11 cellular contexts compared by ENCODE assay signal in the genomic region with DNA sequence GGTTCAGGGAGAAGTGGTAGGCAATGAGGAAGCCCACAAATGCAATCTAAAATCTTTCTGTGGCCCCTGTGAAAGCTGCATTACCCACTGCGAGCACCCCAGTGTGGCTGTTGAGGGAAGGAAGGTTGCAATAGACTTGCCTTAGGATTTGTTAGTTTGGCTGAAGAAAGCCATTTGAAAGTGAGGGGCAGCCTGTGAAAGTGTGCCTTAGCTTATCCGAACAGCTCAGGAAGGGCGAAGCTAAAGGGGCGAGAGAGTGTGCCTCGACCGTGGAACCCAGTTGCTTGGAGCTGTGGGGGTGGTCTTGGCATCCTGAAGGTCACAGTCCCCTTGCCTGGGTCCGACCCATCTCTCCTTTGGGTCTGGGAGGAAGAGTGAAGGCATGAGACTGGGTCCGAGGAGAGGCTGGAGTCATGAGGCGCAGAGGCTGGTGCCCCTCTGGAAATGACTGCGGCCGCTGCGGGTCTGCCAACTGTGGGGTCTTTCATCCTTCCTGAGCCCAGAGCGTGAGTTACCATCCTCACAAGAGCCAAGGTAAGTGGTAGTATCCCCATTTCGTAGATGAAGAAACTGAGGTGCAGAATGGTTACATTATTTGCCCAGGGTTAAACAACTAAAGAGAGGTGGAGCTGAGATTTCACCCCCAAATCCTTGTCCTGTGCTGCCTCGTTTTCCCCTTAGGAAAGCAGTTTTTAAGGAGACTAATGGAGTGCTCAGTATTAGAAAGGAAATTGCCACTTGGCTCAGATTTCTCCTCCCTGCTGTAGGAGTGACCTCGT. TPM values are rescaled to one million over a fixed set of nuclear protein-coding genes. Genes with fewer than 3 reads are reported as not detected.
DNase-seq lines count a peak whose midpoint lies in the region; ATAC-seq, FAIRE-seq and TF ChIP-seq lines count a peak whose summit lies in the region.
"Had no signal": no experiment of that assay in that cellular context is flagged by ENCODE, and none has a peak within 500 bp of the region (broad histone marks: within the 10 kb centered on the region; RNA-seq: fewer than 3 reads in every experiment).

No MANE protein-coding gene starts in this region.

- no peak overlapping the region for H4K5ac ChIP-seq in H9 (ENCODE audit: insufficient read length, low read depth, low read length)

- H3K23me2 ChIP-seq in H9 (ENCODE audit: insufficient read length, low read depth, low read length, poor library complexity, severe bottlenecking) = no peaks in the 10 kb centered on the region

- no peak overlapping the region for H2AFZ ChIP-seq in H9 (ENCODE audit: low read length)
- H2AFZ ChIP-seq in neuronal stem cell (ENCODE audit: low read length) = no peak overlapping the region

- no peak overlapping the region for H3T11ph ChIP-seq in H9 (ENCODE audit: low read length)

- H2AK5ac ChIP-seq in H9 (ENCODE audit: insufficient read length, low read length) = no peak overlapping the region
- H2AK5ac ChIP-seq in neuronal stem cell (ENCODE audit: low read depth, low read length) = no peak overlapping the region

- H3K14ac ChIP-seq in H9 (ENCODE audit: insufficient read depth, low read length) (peak overlapping the region; percentile 61; the same call in 1 of the 2 replicates), neuronal stem cell (ENCODE audit: low read length) (no peak overlapping the region)

- H4K91ac ChIP-seq in H9 (ENCODE audit: insufficient read length, low read depth, low read length) (peak overlapping the region; percentile 44), neuronal stem cell (ENCODE audit: low read depth, low read length, poor library complexity) (no peak overlapping the region)

- H3K4ac ChIP-seq in H9 (ENCODE audit: low read depth, low read length) = no peak overlapping the region; the same call in 1 of the 2 replicates
- no peak overlapping the region for H3K4ac ChIP-seq in neuronal stem cell (ENCODE audit: low read length)

- H3K4me1 ChIP-seq in H9 (ENCODE audit: insufficient read depth, low read length) = no peaks in the 10 kb centered on the region
- peaks cover 17 to 36% of the 10 kb centered on the region in 2 donors for H3K4me1 ChIP-seq in neuronal stem cell (ENCODE audit: control insufficient read depth in 2 of 2, insufficient read depth in 1 of 2, low read depth in 1 of 2, low read length in 2 of 2)

- H2BK15ac ChIP-seq in H9 (ENCODE audit: low read depth, low read length) (no peak overlapping the region), neuronal stem cell (ENCODE audit: low read length) (no peak overlapping the region)

- no CpG with 5 or more reads among the region's 16 CpGs for WGBS in H9 (ENCODE audit: extremely low coverage, insufficient read length, low lambda C conversion rate)
- no CpG with 5 or more reads among the region's 16 CpGs for WGBS in neuronal stem cell (ENCODE audit: extremely low coverage in 2 of 2, insufficient read length in 2 of 2, insufficient replicate concordance in 1 of 2), 2 donors

- H2BK5ac ChIP-seq in H9 (ENCODE audit: insufficient read length, low read length) = no peak overlapping the region
- H2BK5ac ChIP-seq in neuronal stem cell (ENCODE audit: low read length) = no peak overlapping the region

- H3K79me1 ChIP-seq in H9 (ENCODE audit: insufficient read depth, low read depth, low read length, poor library complexity, severe bottlenecking) (peaks cover 8% of the 10 kb centered on the region), neuronal stem cell (ENCODE audit: low read depth, low read length) (peaks cover 2% of the 10 kb centered on the region)

- no peak overlapping the region for H3K9ac ChIP-seq in H9 (ENCODE audit: extremely low read depth, insufficient read length, low read length)
- no peak overlapping the region for H3K9ac ChIP-seq in neuronal stem cell (ENCODE audit: low read depth, low read length, poor library complexity)

- H3K9me3 Mint-ChIP-seq in H9 = no peaks in the 10 kb centered on the region
- H3K9me3 Mint-ChIP-seq in activated T-helper 2 cell treated with anti-CD3 and anti-CD28 coated beads, Interferon-gamma antibody, Interleukin-2, Interleukin-4, amounts not matched to agents 10 μg/mL and 5 μg/mL and 100 μg/mL, durations not matched to agents 14 hours and 24 hours and 36 hours = no peaks in the 10 kb centered on the region
- no peaks in the 10 kb centered on the region for H3K9me3 Mint-ChIP-seq in stimulated activated naive CD8-positive, alpha-beta T cell treated with anti-CD3 and anti-CD28 coated beads, Interleukin-15, amount 100 ng/mL, for 72 hours

- H2BK120ac ChIP-seq in H9 (ENCODE audit: low read depth, low read length, poor library complexity, severe bottlenecking) (no peak overlapping the region), neuronal stem cell (ENCODE audit: low read depth, low read length) (no peak overlapping the region)

- DNase-seq in H9 = no peak
- no peak for DNase-seq in activated T-helper 2 cell treated with anti-CD3 and anti-CD28 coated beads, Interferon-gamma antibody, Interleukin-2, Interleukin-4, amounts not matched to agents 10 μg/mL and 5 μg/mL and 100 μg/mL, durations not matched to agents 14 hours and 24 hours and 36 hours (ENCODE audit: low spot score)
- peak; percentile 41 for DNase-seq in left lobe of liver (ENCODE audit: low spot score)
- DNase-seq in stimulated activated naive CD8-positive, alpha-beta T cell treated with anti-CD3 and anti-CD28 coated beads, Interleukin-15, amount 100 ng/mL, for 72 hours = no peak
- DNase-seq in RCC 7860 (ENCODE audit: low spot score) = no peak
- no peak for DNase-seq in stimulated activated CD4-positive, alpha-beta T cell treated with anti-CD3 and anti-CD28 coated beads, Interleukin-12 subunit alpha, Interleukin-12 subunit beta, amount 100 ng/mL, for 4 hours
- no peak for DNase-seq in neuronal stem cell (ENCODE audit: low spot score)
- DNase-seq: activated CD4-positive, alpha-beta T cell treated with anti-CD3 and anti-CD28 coated beads, Interleukin-2, amount 50 U/mL, for 48 hours; effector memory CD4-positive, alpha-beta T cell had no signal

- H2BK12ac ChIP-seq in H9 (ENCODE audit: insufficient read length, low read depth, low read length) (no peak overlapping the region), neuronal stem cell (ENCODE audit: low read length) (no peak overlapping the region)

- no peak overlapping the region for H3K56ac ChIP-seq in H9 (ENCODE audit: insufficient read length, low read depth, low read length)

- no peaks in the 10 kb centered on the region for H3K27me3 ChIP-seq in H9 (ENCODE audit: insufficient read depth, low read length)
- no peaks in the 10 kb centered on the region for H3K27me3 ChIP-seq in neuronal stem cell (ENCODE audit: control insufficient read depth in 3 of 3, insufficient read depth in 3 of 3, low read depth in 1 of 3, low read length in 3 of 3)

- H4K8ac ChIP-seq in H9 (replicated peaks; ENCODE audit: insufficient read length, low read depth, low read length) = no peak overlapping the region
- no peak overlapping the region for H4K8ac ChIP-seq in neuronal stem cell (ENCODE audit: low read depth, low read length)

- no peak overlapping the region; a peak in 1 of 5 replicates for H3K4me3 Mint-ChIP-seq in H9
- no peak overlapping the region for H3K4me3 Mint-ChIP-seq in activated T-helper 2 cell treated with anti-CD3 and anti-CD28 coated beads, Interferon-gamma antibody, Interleukin-2, Interleukin-4, amounts not matched to agents 10 μg/mL and 5 μg/mL and 100 μg/mL, durations not matched to agents 14 hours and 24 hours and 36 hours (ENCODE audit: low read depth)
- H3K4me3 Mint-ChIP-seq in stimulated activated naive CD8-positive, alpha-beta T cell treated with anti-CD3 and anti-CD28 coated beads, Interleukin-15, amount 100 ng/mL, for 72 hours = peak overlapping the region; percentile 79 to 80

- H3K18ac ChIP-seq in H9 (ENCODE audit: insufficient read length, low read depth, low read length) = peak overlapping the region; percentile 40
- no peak overlapping the region for H3K18ac ChIP-seq in neuronal stem cell (ENCODE audit: low read length)

- H3K36me3 Mint-ChIP-seq in H9 (ENCODE audit: insufficient read depth in 1 of 3, low read depth in 3 of 3) = peaks cover 0 to 1% (median 0%) of the 10 kb centered on the region in 3 experiments; a peak in 2 of 7 replicates
- H3K36me3 Mint-ChIP-seq in activated T-helper 2 cell treated with anti-CD3 and anti-CD28 coated beads, Interferon-gamma antibody, Interleukin-2, Interleukin-4, amounts not matched to agents 10 μg/mL and 5 μg/mL and 100 μg/mL, durations not matched to agents 14 hours and 24 hours and 36 hours (ENCODE audit: low read depth) = peaks cover 14% of the 10 kb centered on the region

- peaks cover 0 to 2% of the 10 kb centered on the region in 2 donors for H3K36me3 ChIP-seq in neuronal stem cell (replicated peaks in 1 of 2; ENCODE audit: control insufficient read depth in 2 of 2, insufficient read depth in 2 of 2, low read length in 2 of 2)

- H3K23ac ChIP-seq in H9 (ENCODE audit: insufficient read length, low read depth, low read length) (no peak overlapping the region), neuronal stem cell (ENCODE audit: low read depth, low read length, poor library complexity) (no peak overlapping the region)

- no peaks in the 10 kb centered on the region for H4K20me1 ChIP-seq in H9 (ENCODE audit: control insufficient read depth, insufficient read depth, insufficient read length)

- no peak for ATAC-seq in left lobe of liver
- ATAC-seq in stimulated activated naive CD8-positive, alpha-beta T cell treated with anti-CD3 and anti-CD28 coated beads, Interleukin-15, amount 100 ng/mL, for 72 hours = no peak
- ATAC-seq in HG03175 (IDR thresholded peaks at IDR 0.05; ENCODE audit: unreplicated experiment) = no peak

- no peak overlapping the region for H3K4me3 ChIP-seq in neuronal stem cell (ENCODE audit: low read length in 2 of 2)
- H3K4me3 ChIP-seq: lung had no signal

- intact Hi-C loops in activated T-helper 2 cell treated with anti-CD3 and anti-CD28 coated beads, Interferon-gamma antibody, Interleukin-2, Interleukin-4, amounts not matched to agents 10 μg/mL and 5 μg/mL and 100 μg/mL, durations not matched to agents 14 hours and 24 hours and 36 hours (cut with micrococcal nuclease) = no loop called here

- no peak overlapping the region for H2BK20ac ChIP-seq in H9 (ENCODE audit: low read depth, low read length, poor library complexity, severe bottlenecking)

- H3K4me2 ChIP-seq in H9 (ENCODE audit: insufficient read depth, insufficient read length, low read length) = no peak overlapping the region
- no peak overlapping the region for H3K4me2 ChIP-seq in neuronal stem cell (ENCODE audit: insufficient read depth, low read length, poor library complexity, severe bottlenecking)

- FAIRE-seq in RCC 7860 (lab: Jason Lieb, UNC) = no peak

- H3K9me3 ChIP-seq in H9 (ENCODE audit: control insufficient read depth, low read depth, low read length) (no peaks in the 10 kb centered on the region), neuronal stem cell (replicated peaks in 1 of 2; ENCODE audit: control insufficient read depth in 2 of 2, insufficient read depth in 1 of 2, low read depth in 1 of 2, low read length in 2 of 2) (no peaks in the 10 kb centered on the region)

- H3K27ac ChIP-seq in H9 (ENCODE audit: insufficient read length, low read depth, low read length) (no peak overlapping the region), neuronal stem cell (replicated peaks; ENCODE audit: low read length) (no peak overlapping the region)

- peak overlapping the region in 2 of 3 experiments; percentile 27 to 64; a peak in 3 of 7 replicates for H3K27ac Mint-ChIP-seq in H9
- H3K27ac Mint-ChIP-seq in activated T-helper 2 cell treated with anti-CD3 and anti-CD28 coated beads, Interferon-gamma antibody, Interleukin-2, Interleukin-4, amounts not matched to agents 10 μg/mL and 5 μg/mL and 100 μg/mL, durations not matched to agents 14 hours and 24 hours and 36 hours = peak overlapping the region; percentile 98
- peak overlapping the region in 1 of 2 donors; percentile 96 for H3K27ac Mint-ChIP-seq in stimulated activated naive CD8-positive, alpha-beta T cell treated with anti-CD3 and anti-CD28 coated beads, Interleukin-15, amount 100 ng/mL, for 72 hours

- H3K27me3 Mint-ChIP-seq in H9 (ENCODE audit: low read depth) = no peaks in the 10 kb centered on the region
- no peaks in the 10 kb centered on the region for H3K27me3 Mint-ChIP-seq in activated T-helper 2 cell treated with anti-CD3 and anti-CD28 coated beads, Interferon-gamma antibody, Interleukin-2, Interleukin-4, amounts not matched to agents 10 μg/mL and 5 μg/mL and 100 μg/mL, durations not matched to agents 14 hours and 24 hours and 36 hours (ENCODE audit: low read depth)
- no peaks in the 10 kb centered on the region for H3K27me3 Mint-ChIP-seq in stimulated activated naive CD8-positive, alpha-beta T cell treated with anti-CD3 and anti-CD28 coated beads, Interleukin-15, amount 100 ng/mL, for 72 hours

- peaks cover 27 to 30% of the 10 kb centered on the region in 2 experiments for H3K4me1 Mint-ChIP-seq in H9
- H3K4me1 Mint-ChIP-seq in activated T-helper 2 cell treated with anti-CD3 and anti-CD28 coated beads, Interferon-gamma antibody, Interleukin-2, Interleukin-4, amounts not matched to agents 10 μg/mL and 5 μg/mL and 100 μg/mL, durations not matched to agents 14 hours and 24 hours and 36 hours (ENCODE audit: low read depth) = peaks cover 61% of the 10 kb centered on the region
- peaks cover 89% of the 10 kb centered on the region for H3K4me1 Mint-ChIP-seq in stimulated activated naive CD8-positive, alpha-beta T cell treated with anti-CD3 and anti-CD28 coated beads, Interleukin-15, amount 100 ng/mL, for 72 hours

- no peak for TF ChIP-seq CTCF in H9 (conservative IDR thresholded peaks at IDR 0.05)

- H3K79me2 ChIP-seq in H9 (ENCODE audit: insufficient read depth, low read length) = no peaks in the 10 kb centered on the region; the same call in 1 of the 2 replicates

RNA-seq across cellular contexts. Expression of a gene that starts 24.4 kb away (rescaled TPM):
- total RNA-seq in H9 (2021) (16.0 and 16.9 TPM in 2 replicates), left lobe of liver (76.9 TPM)
- 11.3 and 11.9 TPM in 2 replicates for total RNA-seq in activated T-helper 2 cell treated with anti-CD3 and anti-CD28 coated beads, Interferon-gamma antibody, Interleukin-2, Interleukin-4, amounts not matched to agents 10 μg/mL and 5 μg/mL and 100 μg/mL, durations not matched to agents 14 hours and 24 hours and 36 hours
- polyA plus RNA-seq in neuronal stem cell (2013, experiment 1 of 2) = 7.8 TPM
- 7.4 TPM for polyA plus RNA-seq in neuronal stem cell (2013, experiment 2 of 2)

RNA-seq across cellular contexts. Expression of a gene that starts 25.3 kb away (rescaled TPM):
- 6.3 TPM in 2 replicates for total RNA-seq in H9 (2021)
- total RNA-seq in activated T-helper 2 cell treated with anti-CD3 and anti-CD28 coated beads, Interferon-gamma antibody, Interleukin-2, Interleukin-4, amounts not matched to agents 10 μg/mL and 5 μg/mL and 100 μg/mL, durations not matched to agents 14 hours and 24 hours and 36 hours = 10.2 and 10.5 TPM in 2 replicates
- total RNA-seq in left lobe of liver = 6.3 TPM
- polyA plus RNA-seq in neuronal stem cell (2013, experiment 1 of 2) = 6.9 TPM
- polyA plus RNA-seq in neuronal stem cell (2013, experiment 2 of 2) = 7.8 TPM

RNA-seq across cellular contexts. Expression of a gene that starts 35.1 kb away (rescaled TPM):
- 60.4 and 63.9 TPM in 2 replicates for total RNA-seq in H9 (2021)
- 67.8 and 77.6 TPM in 2 replicates for total RNA-seq in activated T-helper 2 cell treated with anti-CD3 and anti-CD28 coated beads, Interferon-gamma antibody, Interleukin-2, Interleukin-4, amounts not matched to agents 10 μg/mL and 5 μg/mL and 100 μg/mL, durations not matched to agents 14 hours and 24 hours and 36 hours
- 35.8 TPM for total RNA-seq in left lobe of liver
- 19.0 TPM for polyA plus RNA-seq in neuronal stem cell (2013, experiment 1 of 2)
- 21.6 TPM for polyA plus RNA-seq in neuronal stem cell (2013, experiment 2 of 2)

RNA-seq across cellular contexts. Expression of a gene that starts 56.9 kb away (rescaled TPM):
- total RNA-seq in H9 (2021) (not detected in 2 replicates), left lobe of liver (2.7 TPM)
- not detected in 2 replicates for total RNA-seq in activated T-helper 2 cell treated with anti-CD3 and anti-CD28 coated beads, Interferon-gamma antibody, Interleukin-2, Interleukin-4, amounts not matched to agents 10 μg/mL and 5 μg/mL and 100 μg/mL, durations not matched to agents 14 hours and 24 hours and 36 hours
- 0.08 TPM for polyA plus RNA-seq in neuronal stem cell (2013, experiment 1 of 2)
- polyA plus RNA-seq in neuronal stem cell (2013, experiment 2 of 2) = 0.10 TPM

Comparison
In these comparisons a context has a peak if more than half of its experiments do, and no peak if none do; other contexts are left out.
1. H3K4me3 Mint-ChIP-seq: peak in stimulated activated naive CD8-positive, alpha-beta T cell treated with anti-CD3 and anti-CD28 coated beads, Interleukin-15, amount 100 ng/mL, for 72 hours (2 of 2); none in H9 (0 of 2) and activated T-helper 2 cell treated with anti-CD3 and anti-CD28 coated beads, Interferon-gamma antibody, Interleukin-2, Interleukin-4, amounts not matched to agents 10 μg/mL and 5 μg/mL and 100 μg/mL, durations not matched to agents 14 hours and 24 hours and 36 hours (single experiment).